ENCODE assay signal across 16 cellular contexts in genomic region chr19:45166723-45167252, GRCh38. TPM values are rescaled to one million over a fixed set of nuclear protein-coding genes. Genes with fewer than 3 reads are reported as not detected.
A peak's percentile ranks its signal among the peaks of the same experiment; 100 is the strongest.
DNase-seq lines count a peak whose midpoint lies in the region; ATAC-seq lines count a peak whose summit lies in the region.
"Had no signal": no experiment of that assay in that cellular context is flagged by ENCODE, and none has a peak within 500 bp of the region (broad histone marks: within the 10 kb centered on the region; RNA-seq: fewer than 3 reads in every experiment).

No MANE protein-coding gene starts in this region.

- H3K27me3 Mint-ChIP-seq in CD4-positive, CD25-positive, alpha-beta regulatory T cell = no peaks in the 10 kb centered on the region

- no peaks in the 10 kb centered on the region for H3K9me3 ChIP-seq in CD4-positive, CD25-positive, alpha-beta regulatory T cell (ENCODE audit: control insufficient read depth in 2 of 2, low read length in 2 of 2)
- H3K9me3 ChIP-seq: adrenal gland, transverse colon had no signal

- DNase-seq in CD4-positive, CD25-positive, alpha-beta regulatory T cell = no peak
- DNase-seq in ELF-1 (ENCODE audit: low read depth, low spot score) (peak; percentile 74), UCSD-AML1 (lab: John Stamatoyannopoulos, UW; ENCODE audit: unreplicated experiment) (peak; percentile 38), iPS-NIHi7 (ENCODE audit: extremely low spot score) (peak; percentile 25), NCI-H2196 (lab: John Stamatoyannopoulos, UW; ENCODE audit: unreplicated experiment) (no peak), cortex of kidney (lab: John Stamatoyannopoulos, UW) (no peak)
- no peak for DNase-seq in stimulated activated CD4-positive, alpha-beta T cell treated with anti-CD3 and anti-CD28 coated beads, Interleukin-2, amount 100 ng/mL, for 48 hours
- DNase-seq: activated CD8-positive, alpha-beta memory T cell treated with anti-CD3 and anti-CD28 coated beads, Interleukin-2, amount 50 U/mL, for 48 hours; kidney glomerular epithelial cell; MM.1S; stimulated activated CD4-positive, alpha-beta T cell treated with anti-CD3 and anti-CD28 coated beads, Interleukin-2, amount 100 ng/mL, for 24 hours; transverse colon had no signal

- no peak overlapping the region for H3K4me3 ChIP-seq in CD4-positive, CD25-positive, alpha-beta regulatory T cell (ENCODE audit: low read depth, low read length)
- H3K4me3 ChIP-seq: adrenal gland, transverse colon had no signal

- no peak for ATAC-seq in CD4-positive, CD25-positive, alpha-beta regulatory T cell (ENCODE audit: low read depth in 2 of 2)

- H3K9me3 Mint-ChIP-seq in CD4-positive, CD25-positive, alpha-beta regulatory T cell = no peaks in the 10 kb centered on the region
- H3K9me3 Mint-ChIP-seq: CD14-positive monocyte had no signal

- peaks cover 39% of the 10 kb centered on the region for H3K4me1 ChIP-seq in CD4-positive, CD25-positive, alpha-beta regulatory T cell (ENCODE audit: control insufficient read depth, insufficient read depth, low read length, poor library complexity, severe bottlenecking)
- H3K4me1 ChIP-seq: adrenal gland had no signal

- peak overlapping the region in 2 of 3 donors; percentile 43 to 82 for H3K27ac Mint-ChIP-seq in CD4-positive, CD25-positive, alpha-beta regulatory T cell
- H3K27ac Mint-ChIP-seq: CD14-positive monocyte had no signal

- H3K36me3 ChIP-seq in CD4-positive, CD25-positive, alpha-beta regulatory T cell (ENCODE audit: control insufficient read depth, insufficient read depth, low read length) = no peaks in the 10 kb centered on the region
- H3K36me3 ChIP-seq: adrenal gland, transverse colon had no signal

- H3K27me3 ChIP-seq in CD4-positive, CD25-positive, alpha-beta regulatory T cell (ENCODE audit: control insufficient read depth, insufficient read depth, low read length) = no peaks in the 10 kb centered on the region
- H3K27me3 ChIP-seq: adrenal gland had no signal

- no peak overlapping the region for H3K4me3 Mint-ChIP-seq in CD4-positive, CD25-positive, alpha-beta regulatory T cell
- H3K4me3 Mint-ChIP-seq: CD14-positive monocyte had no signal

- peaks cover 5 to 53% (median 19%) of the 10 kb centered on the region in 4 donors for H3K4me1 Mint-ChIP-seq in CD4-positive, CD25-positive, alpha-beta regulatory T cell

- no peak overlapping the region for H3K27ac ChIP-seq in CD4-positive, CD25-positive, alpha-beta regulatory T cell (ENCODE audit: insufficient read depth, low read length, poor library complexity, severe bottlenecking)
- H3K27ac ChIP-seq: adrenal gland, transverse colon, VCaP had no signal

- H3K36me3 Mint-ChIP-seq in CD4-positive, CD25-positive, alpha-beta regulatory T cell = no peaks in the 10 kb centered on the region

RNA-seq across cellular contexts. Expression of gene NKPD1, which starts 6.0 kb away (rescaled TPM):
- total RNA-seq in CD4-positive, CD25-positive, alpha-beta regulatory T cell = 0.72 TPM
- under 1 TPM; 0.05 to 0.28 (median 0.15) TPM for polyA plus RNA-seq in CD4-positive, CD25-positive, alpha-beta regulatory T cell
- total RNA-seq: epithelial cell of proximal tubule had no signal
- polyA plus RNA-seq: CD14-positive monocyte had no signal

RNA-seq across cellular contexts. Expression of gene TRAPPC6A, which starts 11.2 kb away (rescaled TPM):
- 54.7 TPM for total RNA-seq in CD4-positive, CD25-positive, alpha-beta regulatory T cell
- 100 to 1,000 TPM; 161 to 182 (median 171) TPM for polyA plus RNA-seq in CD4-positive, CD25-positive, alpha-beta regulatory T cell

RNA-seq across cellular contexts. Expression of gene BLOC1S3, which starts 11.8 kb away (rescaled TPM):
- total RNA-seq in CD4-positive, CD25-positive, alpha-beta regulatory T cell = 22.9 TPM
- 10 to 100 TPM; 12.8 to 21.0 (median 17.4) TPM for polyA plus RNA-seq in CD4-positive, CD25-positive, alpha-beta regulatory T cell

Comparison
In these comparisons a context has a peak if more than half of its experiments do, and no peak if none do; other contexts are left out.
1. DNase-seq: peak in ELF-1 (single experiment), UCSD-AML1 (single experiment) and iPS-NIHi7 (single experiment); none in CD4-positive, CD25-positive, alpha-beta regulatory T cell (0 of 3), NCI-H2196 (single experiment), cortex of kidney (single experiment) and stimulated activated CD4-positive, alpha-beta T cell treated with anti-CD3 and anti-CD28 coated beads, Interleukin-2, amount 100 ng/mL, for 48 hours (0 of 2).